In the genomic region with DNA sequence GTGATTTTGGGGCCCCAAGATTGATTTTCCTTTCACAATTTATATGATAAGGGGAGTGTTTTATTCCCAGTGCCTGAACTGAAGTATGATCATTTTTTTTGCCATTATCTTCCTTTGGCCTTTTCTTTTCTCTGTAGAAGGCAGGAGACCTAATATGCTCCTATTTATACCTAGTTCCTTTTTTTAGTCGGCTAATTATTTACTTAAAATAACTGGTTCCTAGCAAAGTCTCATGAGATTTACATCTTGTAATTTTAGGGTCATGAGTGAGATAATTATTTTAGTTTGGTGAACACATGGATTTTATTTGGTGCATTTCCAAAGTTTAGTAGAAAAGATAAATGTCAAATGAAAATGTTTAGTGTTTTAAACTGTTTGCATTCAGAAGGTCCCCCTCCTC, we compare ENCODE assay signal across 1 cellular context.
TF ChIP-seq lines count a peak whose summit lies in the region.

No MANE protein-coding gene starts in this region.

TF ChIP-seq in K562, 482 proteins besides CTCF, POLR2A, EP300 and RAD21:
- TF ChIP-seq MYNN (IDR thresholded peaks at IDR 0.05) = no peak
- TF ChIP-seq MYNN (CRISPR knock-in tag; IDR thresholded peaks at IDR 0.05) = no peak
- TF ChIP-seq U2AF2 (optimal IDR thresholded peaks at IDR 0.05; ENCODE audit: low read depth, low read length) = no peak
- no peak for TF ChIP-seq FOXJ2 (tag; IDR thresholded peaks at IDR 0.05)
- TF ChIP-seq KAT7 (CRISPR knock-in tag; IDR thresholded peaks at IDR 0.05; ENCODE audit: borderline replicate concordance) = no peak
- TF ChIP-seq NEUROD1 (IDR thresholded peaks at IDR 0.05; ENCODE audit: borderline replicate concordance, low read depth, low read length, partially characterized antibody) = no peak
- TF ChIP-seq SMAD1 (IDR thresholded peaks at IDR 0.05; ENCODE audit: low read depth, low read length, partially characterized antibody) = no peak
- TF ChIP-seq, protein P1, sequence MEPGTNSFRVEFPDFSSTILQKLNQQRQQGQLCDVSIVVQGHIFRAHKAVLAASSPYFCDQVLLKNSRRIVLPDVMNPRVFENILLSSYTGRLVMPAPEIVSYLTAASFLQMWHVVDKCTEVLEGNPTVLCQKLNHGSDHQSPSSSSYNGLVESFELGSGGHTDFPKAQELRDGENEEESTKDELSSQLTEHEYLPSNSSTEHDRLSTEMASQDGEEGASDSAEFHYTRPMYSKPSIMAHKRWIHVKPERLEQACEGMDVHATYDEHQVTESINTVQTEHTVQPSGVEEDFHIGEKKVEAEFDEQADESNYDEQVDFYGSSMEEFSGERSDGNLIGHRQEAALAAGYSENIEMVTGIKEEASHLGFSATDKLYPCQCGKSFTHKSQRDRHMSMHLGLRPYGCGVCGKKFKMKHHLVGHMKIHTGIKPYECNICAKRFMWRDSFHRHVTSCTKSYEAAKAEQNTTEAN (CRISPR knock-in tag; IDR thresholded peaks at IDR 0.05) = no peak
